In the genomic region with DNA sequence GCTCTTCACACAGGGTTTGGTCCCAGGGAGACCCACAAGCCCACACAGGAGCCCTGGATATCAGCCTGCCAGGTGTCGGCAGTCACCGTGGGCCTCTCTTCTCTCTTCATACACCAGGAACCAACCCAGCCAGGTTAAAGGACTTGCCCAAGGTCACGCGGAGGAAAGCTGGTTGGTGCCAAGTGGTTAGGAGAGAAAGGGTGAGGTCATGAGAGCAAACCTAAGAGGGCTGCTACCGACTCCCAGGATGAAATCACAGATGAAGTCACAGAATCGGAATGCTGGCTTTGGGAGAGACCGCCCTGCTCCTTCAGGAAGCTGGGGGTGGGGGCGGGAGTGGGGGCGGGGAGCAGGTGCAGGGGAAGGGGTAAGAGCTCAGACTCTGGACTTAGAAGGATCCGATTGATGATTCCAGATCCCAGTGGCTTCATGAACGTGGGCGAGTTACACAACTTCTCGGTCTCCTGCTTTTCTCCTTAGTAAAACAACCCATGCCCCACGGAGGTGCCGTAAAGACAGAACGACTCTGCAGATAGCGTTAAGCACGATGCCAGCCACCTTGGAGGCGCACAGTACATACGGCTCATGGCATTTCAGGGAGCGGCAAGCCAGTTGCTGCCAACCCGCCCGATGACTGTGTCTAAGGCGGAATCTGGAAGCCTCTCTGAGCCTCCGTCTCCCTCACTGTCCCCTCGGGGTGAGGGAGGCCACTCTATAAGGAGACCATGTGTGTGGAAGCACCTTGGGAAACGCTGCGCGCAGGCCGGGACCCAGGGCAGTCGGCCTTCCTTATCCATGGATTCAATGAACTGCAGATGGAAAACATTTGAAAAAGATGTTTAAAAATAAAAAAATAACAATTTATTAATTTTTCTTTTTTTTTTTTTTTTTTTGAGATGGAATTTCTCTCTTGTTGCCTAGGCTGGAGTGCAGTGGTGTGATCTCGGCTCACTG, we compare ENCODE assay signal across 13 cellular contexts. TPM values are rescaled to one million over a fixed set of nuclear protein-coding genes. Genes with fewer than 3 reads are reported as not detected.
DNase-seq lines count a peak whose midpoint lies in the region; ATAC-seq and TF ChIP-seq lines count a peak whose summit lies in the region.
"Had no signal": no experiment of that assay in that cellular context is flagged by ENCODE, and none has a peak within 500 bp of the region (broad histone marks: within the 10 kb centered on the region; RNA-seq: fewer than 3 reads in every experiment).

No MANE protein-coding gene starts in this region.

- H3K79me2 ChIP-seq in smooth muscle cell (ENCODE audit: low read depth): no peaks in the 10 kb centered on the region

- no peak overlapping the region for H3K9ac ChIP-seq in smooth muscle cell (ENCODE audit: low read depth)

- H3K4me3 ChIP-seq in H7 (ENCODE audit: insufficient read depth, low read depth, low read length) (no peak overlapping the region), SJSA1 (no peak overlapping the region), fibroblast of the aortic adventitia (ENCODE audit: low read depth, low read length) (no peak overlapping the region), skin epidermis (no peak overlapping the region), smooth muscle cell (no peak overlapping the region)
- H3K4me3 ChIP-seq: GM12878 had no signal

- WGBS in smooth muscle cell (ENCODE audit: low lambda C conversion rate): 82% methylated on average over 32 of the region's 32 CpGs

- H2AFZ ChIP-seq in smooth muscle cell (ENCODE audit: low read depth): no peak overlapping the region

- TF ChIP-seq CTCF in fibroblast of the aortic adventitia (IDR thresholded peaks at IDR 0.05; ENCODE audit: insufficient read depth, low read length) (no peak), smooth muscle cell (IDR thresholded peaks at IDR 0.05; ENCODE audit: borderline replicate concordance, insufficient read depth, poor library complexity, severe bottlenecking) (no peak)

- no peaks in the 10 kb centered on the region for H3K9me3 ChIP-seq in SJSA1 (replicated peaks)
- no peaks in the 10 kb centered on the region for H3K9me3 ChIP-seq in smooth muscle cell (replicated peaks; ENCODE audit: low read depth)

- H3K27ac ChIP-seq in SJSA1 (peak overlapping the region; percentile 44; the same call in 1 of the 2 replicates), skin epidermis (peak overlapping the region; percentile 40 to 86 (median 74)), smooth muscle cell (ENCODE audit: low read depth) (no peak overlapping the region)

- peaks cover 21% of the 10 kb centered on the region for H3K4me1 ChIP-seq in SJSA1 (replicated peaks)
- no peaks in the 10 kb centered on the region for H3K4me1 ChIP-seq in smooth muscle cell (ENCODE audit: low read depth)

- H3K4me2 ChIP-seq in smooth muscle cell: no peak overlapping the region

- DNase-seq in H7: peak; percentile 71
- no peak for DNase-seq in SJSA1 (ENCODE audit: low read depth in 1 of 2, low spot score in 2 of 2)
- peak; percentile 50 for DNase-seq in fibroblast of the aortic adventitia (ENCODE audit: low read depth)
- DNase-seq in smooth muscle cell (lab: John Stamatoyannopoulos, UW; ENCODE audit: unreplicated experiment): no peak
- DNase-seq in activated effector memory CD4-positive, alpha-beta T cell treated with Interleukin-2 at 50 U/mL for 16 hours: no peak
- no peak for DNase-seq in activated CD4-positive, alpha-beta T cell treated with anti-CD3 and anti-CD28 coated beads for 48 hours
- DNase-seq: activated CD4-positive, alpha-beta T cell treated with anti-CD3 and anti-CD28 coated beads for 4 hours; activated naive CD4-positive, alpha-beta T cell treated with Interleukin-2 at 50 U/mL for 16 hours; NCI-H1105 treated with DMSO at 0.1 percent for 48 hours; NCI-H526 treated with DMSO at 0.1 percent for 48 hours had no signal

- H3K36me3 ChIP-seq in H7 (replicated peaks; ENCODE audit: control insufficient read depth, insufficient read depth, low read length): no peaks in the 10 kb centered on the region
- no peaks in the 10 kb centered on the region for H3K36me3 ChIP-seq in SJSA1
- H3K36me3 ChIP-seq in smooth muscle cell (ENCODE audit: low read depth): no peaks in the 10 kb centered on the region

- no peaks in the 10 kb centered on the region for H3F3A ChIP-seq in smooth muscle cell (ENCODE audit: low read depth)

- no peaks in the 10 kb centered on the region for H4K20me1 ChIP-seq in smooth muscle cell (ENCODE audit: low read depth)

- H3K27me3 ChIP-seq in H7 (ENCODE audit: control insufficient read depth, insufficient read depth, low read length) (no peaks in the 10 kb centered on the region), SJSA1 (replicated peaks) (no peaks in the 10 kb centered on the region), smooth muscle cell (ENCODE audit: low read depth) (no peaks in the 10 kb centered on the region)

- ATAC-seq in HG03095 (IDR thresholded peaks at IDR 0.05; ENCODE audit: unreplicated experiment): no peak
- ATAC-seq: GM12878 had no signal

RNA-seq across cellular contexts. Expression of gene TAF1B, which starts 23.0 kb away (rescaled TPM):
- total RNA-seq in H7 (2014; rRNA removed; shearing (Covaris generic)): 27.9 and 33.2 TPM in 2 replicates
- 35.6 and 73.8 TPM in 2 replicates for total RNA-seq in SJSA1 (2014; rRNA removed; shearing (Covaris generic))
- total RNA-seq in fibroblast of the aortic adventitia (ENCODE audit: low replicate concordance): 44.0 and 49.3 TPM in 2 replicates
- total RNA-seq in smooth muscle cell: 11.2 and 41.9 TPM in 2 replicates
- 4.5 and 8.5 TPM in 2 replicates for polyA plus RNA-seq in smooth muscle cell

Comparison
In these comparisons a context has a peak if more than half of its experiments do, and no peak if none do; other contexts are left out.
1. DNase-seq: peak in H7 (single experiment) and fibroblast of the aortic adventitia (single experiment); none in SJSA1 (0 of 2), smooth muscle cell (single experiment), activated effector memory CD4-positive, alpha-beta T cell treated with Interleukin-2 at 50 U/mL for 16 hours (single experiment) and activated CD4-positive, alpha-beta T cell treated with anti-CD3 and anti-CD28 coated beads for 48 hours (single experiment).